Comparison of ENCODE assay signal across 8 cellular contexts in the genomic region with DNA sequence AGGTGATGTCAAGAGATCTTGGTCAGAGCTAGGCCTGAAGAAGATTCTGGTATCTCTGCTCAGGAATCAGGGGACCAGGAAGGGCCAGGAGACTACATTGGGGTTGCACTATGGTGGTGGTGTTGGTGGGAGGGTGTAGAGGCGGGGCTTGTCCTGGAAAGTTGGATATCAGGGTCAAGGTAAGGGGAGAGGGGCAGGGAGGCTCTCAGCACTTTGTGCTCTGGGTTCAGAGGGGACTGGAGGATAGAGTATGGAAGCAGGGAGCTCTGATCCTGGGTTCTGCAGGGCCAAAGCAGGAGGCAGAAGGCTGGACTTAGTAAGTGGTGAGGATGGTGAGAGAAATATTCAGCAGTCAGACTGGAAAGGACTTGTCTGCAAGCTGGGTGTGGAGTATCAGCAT. TPM values are rescaled to one million over a fixed set of nuclear protein-coding genes. Genes with fewer than 3 reads are reported as not detected.
A peak's percentile ranks its signal among the peaks of the same experiment; 100 is the strongest.
DNase-seq lines count a peak whose midpoint lies in the region; ATAC-seq and TF ChIP-seq lines count a peak whose summit lies in the region.

No MANE protein-coding gene starts in this region.

- H3K4me1 Mint-ChIP-seq in mesothelial cell of epicardium, result peaks cover 39% of the 10 kb centered on the region

- no peaks in the 10 kb centered on the region for H3K9me3 Mint-ChIP-seq in mesothelial cell of epicardium

- DNase-seq in cardiac muscle cell (ENCODE audit: low read depth in 1 of 2, low spot score in 1 of 2) (no peak), Right ventricle myocardium inferior (ENCODE audit: missing footprints) (no peak), brain microvascular endothelial cell (no peak), mesothelial cell of epicardium (ENCODE audit: low spot score in 2 of 2, unreplicated experiment in 2 of 2) (no peak), NCI-H2029 treated with DMSO at 0.1 percent for 48 hours (lab: John Stamatoyannopoulos, UW) (no peak), NCI-H146 treated with DMSO at 0.1 percent for 48 hours (lab: John Stamatoyannopoulos, UW; ENCODE audit: unreplicated experiment) (no peak)

- 85% methylated on average over 1 of the region's 1 CpG for WGBS in urinary bladder

- H3K36me3 Mint-ChIP-seq in mesothelial cell of epicardium, result no peaks in the 10 kb centered on the region

- ATAC-seq in Right ventricle myocardium inferior (no peak), HG02884 (IDR thresholded peaks at IDR 0.05; ENCODE audit: unreplicated experiment) (no peak)

- H3K27ac Mint-ChIP-seq in mesothelial cell of epicardium, result no peak overlapping the region

- intact Hi-C loops in Right ventricle myocardium inferior (cut with DNase I), result no loop called here

- H3K9me3 ChIP-seq in cardiac muscle cell (ENCODE audit: low read depth), result no peaks in the 10 kb centered on the region

- H3K4me3 Mint-ChIP-seq in mesothelial cell of epicardium, result peak overlapping the region; percentile 66

- peaks cover 19% of the 10 kb centered on the region for H3K4me1 ChIP-seq in cardiac muscle cell (ENCODE audit: low read depth)
- H3K4me1 ChIP-seq in urinary bladder (ENCODE audit: insufficient read depth), result no peaks in the 10 kb centered on the region

- H3K27me3 ChIP-seq in cardiac muscle cell (peaks cover 38% of the 10 kb centered on the region), brain microvascular endothelial cell (replicated peaks) (no peaks in the 10 kb centered on the region)

- peaks cover 54% of the 10 kb centered on the region for H3K27me3 Mint-ChIP-seq in mesothelial cell of epicardium (ENCODE audit: low read depth)

- H3K4me3 ChIP-seq in cardiac muscle cell (peak overlapping the region; percentile 27), brain microvascular endothelial cell (ENCODE audit: low read depth, low read length) (peak overlapping the region; percentile 52), urinary bladder (ENCODE audit: low read depth, low read length) (no peak overlapping the region)

- no peak for TF ChIP-seq CTCF in cardiac muscle cell (IDR thresholded peaks at IDR 0.05; ENCODE audit: low read depth, low read length)
- no peak for TF ChIP-seq CTCF in brain microvascular endothelial cell (IDR thresholded peaks at IDR 0.05; ENCODE audit: low read depth, low read length, missing control alignments)
- TF ChIP-seq CTCF in mesothelial cell of epicardium (IDR thresholded peaks at IDR 0.05; ENCODE audit: unreplicated experiment), result no peak

- no peak overlapping the region for H3K27ac ChIP-seq in cardiac muscle cell
- H3K27ac ChIP-seq in brain microvascular endothelial cell, result no peak overlapping the region
- H3K27ac ChIP-seq in urinary bladder (ENCODE audit: low read depth), result peak overlapping the region; percentile 33

- in situ Hi-C loops in brain microvascular endothelial cell (cut with HindIII; ENCODE audit: low pct_ligation_motif_present, low sequenced_read_pairs), result no loop called here

- H3K36me3 ChIP-seq in cardiac muscle cell, result no peaks in the 10 kb centered on the region
- H3K36me3 ChIP-seq in brain microvascular endothelial cell (replicated peaks), result no peaks in the 10 kb centered on the region
- no peaks in the 10 kb centered on the region for H3K36me3 ChIP-seq in urinary bladder (ENCODE audit: insufficient read depth)

RNA-seq across cellular contexts. Expression of gene NOL3, which starts 3.0 kb away (rescaled TPM):
- 33.7 and 40.6 TPM in 2 replicates for total RNA-seq in cardiac muscle cell
- polyA plus RNA-seq in cardiac muscle cell, result 19.4 and 31.1 TPM in 2 replicates
- total RNA-seq in Right ventricle myocardium inferior, result 109 TPM
- 14.0 to 15.5 TPM (median 14.2 TPM) in 3 replicates for total RNA-seq in mesothelial cell of epicardium
- 5.3 TPM for total RNA-seq in urinary bladder
- 66.6 TPM for polyA plus RNA-seq in urinary bladder

RNA-seq across cellular contexts. Expression of gene HSF4, which starts 8.8 kb away (rescaled TPM):
- total RNA-seq in cardiac muscle cell (0.63 and 7.9 TPM in 2 replicates), Right ventricle myocardium inferior (49.9 TPM), mesothelial cell of epicardium (10.7 to 14.2 TPM (median 13.1 TPM) in 3 replicates), urinary bladder (4.5 TPM)
- polyA plus RNA-seq in cardiac muscle cell (1.7 and 2.6 TPM in 2 replicates), urinary bladder (75.2 TPM)

RNA-seq across cellular contexts. Expression of gene MATCAP1, which starts 10.4 kb away (rescaled TPM):
- 57.8 and 78.1 TPM in 2 replicates for total RNA-seq in cardiac muscle cell
- polyA plus RNA-seq in cardiac muscle cell, result 47.8 and 53.7 TPM in 2 replicates
- 9.8 TPM for total RNA-seq in Right ventricle myocardium inferior
- 121 to 131 TPM (median 129 TPM) in 3 replicates for total RNA-seq in mesothelial cell of epicardium
- total RNA-seq in urinary bladder, result 11.4 TPM
- 20.9 TPM for polyA plus RNA-seq in urinary bladder

RNA-seq across cellular contexts. Expression of gene FBXL8, which starts 13.6 kb away (rescaled TPM):
- 8.7 and 9.0 TPM in 2 replicates for total RNA-seq in cardiac muscle cell
- 6.8 and 9.3 TPM in 2 replicates for polyA plus RNA-seq in cardiac muscle cell
- total RNA-seq in Right ventricle myocardium inferior, result 10.8 TPM
- 8.1 to 8.9 TPM (median 8.2 TPM) in 3 replicates for total RNA-seq in mesothelial cell of epicardium
- total RNA-seq in urinary bladder, result 4.7 TPM
- 20.4 TPM for polyA plus RNA-seq in urinary bladder

RNA-seq across cellular contexts. Expression of gene TRADD, which starts 13.6 kb away (rescaled TPM):
- total RNA-seq in cardiac muscle cell, result 5.4 and 12.2 TPM in 2 replicates
- 6.7 and 11.9 TPM in 2 replicates for polyA plus RNA-seq in cardiac muscle cell
- 8.2 TPM for total RNA-seq in Right ventricle myocardium inferior
- 7.2 to 7.8 TPM (median 7.8 TPM) in 3 replicates for total RNA-seq in mesothelial cell of epicardium
- total RNA-seq in urinary bladder, result 7.3 TPM
- 38.1 TPM for polyA plus RNA-seq in urinary bladder
